11 cellular contexts compared by ENCODE assay signal in genomic region chr2:235489897-235490296, GRCh38.
"Had no signal": no experiment of that assay in that cellular context is flagged by ENCODE, and none has a peak within 500 bp of the region (broad histone marks: within the 10 kb centered on the region; RNA-seq: fewer than 3 reads in every experiment).

No MANE protein-coding gene starts in this region.

- H3K27ac ChIP-seq: GM23248 had no signal

- H3K9me3 Mint-ChIP-seq: HFFc6 had no signal

- FAIRE-seq: H1, H54 had no signal

- H3K4me3 ChIP-seq: GM23248, GM23338, HAP-1 had no signal

- DNase-seq: GM23248, GOT3, H7, H9, HCEC 1CT, HFFc6 had no signal

- H3K9ac ChIP-seq: GM23248 had no signal

- H3K9me3 ChIP-seq: HAP-1 had no signal

- H3K36me3 ChIP-seq: HAP-1 had no signal

- H3K4me1 ChIP-seq: HAP-1 had no signal

- H3K4me3 Mint-ChIP-seq: GM23338, H9, HFFc6 had no signal

- H3K27ac Mint-ChIP-seq: GM23338, H9, HFFc6 had no signal

- ATAC-seq: GM23338, HCT116 had no signal

- H3K4me2 ChIP-seq: GM23338 had no signal

- H2AFZ ChIP-seq: GM23248, GM23338 had no signal
